In genomic region chr2:109428841-109429710, GRCh38 we compare ENCODE assay signal across 22 cellular contexts.
"Had no signal": no experiment of that assay in that cellular context is flagged by ENCODE, and none has a peak within 500 bp of the region (broad histone marks: within the 10 kb centered on the region; RNA-seq: fewer than 3 reads in every experiment).

No MANE protein-coding gene starts in this region.

- H3K4me2 ChIP-seq: smooth muscle cell had no signal

- H3K27ac ChIP-seq: brain microvascular endothelial cell, gastrocnemius medialis, ovary, prostate gland, suprapubic skin, tibial artery had no signal

- H3K9me3 ChIP-seq: gastrocnemius medialis, ovary, prostate gland, suprapubic skin, tibial artery had no signal

- DNase-seq: activated B cell treated with CpG ODN at 0.5 μM for 24 hours; activated CD4-positive, alpha-beta T cell treated with anti-CD3 and anti-CD28 coated beads, Interleukin-2, amount 50 U/mL, for 1 hour; activated CD8-positive, alpha-beta T cell treated with anti-CD3 and anti-CD28 coated beads for 36 hours; activated naive CD4-positive, alpha-beta T cell treated with anti-CD3 and anti-CD28 coated beads, Interleukin-2, amount 10 ng/mL, durations not matched to agents 7 days and 5 days; activated naive CD8-positive, alpha-beta T cell treated with anti-CD3 and anti-CD28 coated beads, Interleukin-2, amount 10 ng/mL, durations not matched to agents 7 days and 5 days; activated T-cell treated with anti-CD3 and anti-CD28 coated beads, Interleukin-2, amount 50 U/mL, for 48 hours; brain microvascular endothelial cell; cortex of kidney; gastrocnemius medialis; hippocampal formation; left colon; natural killer cell; retina; stimulated activated naive CD4-positive, alpha-beta T cell; T-helper 1 cell; tibial artery had no signal

- H3K4me1 ChIP-seq: gastrocnemius medialis, prostate gland, tibial artery had no signal

- H3K4me3 ChIP-seq: gastrocnemius medialis, ovary, prostate gland, smooth muscle cell, suprapubic skin, tibial artery had no signal

- FAIRE-seq: astrocyte, keratinocyte had no signal

- H3K27me3 ChIP-seq: brain microvascular endothelial cell, gastrocnemius medialis, ovary, suprapubic skin, tibial artery had no signal

- ATAC-seq: activated CD8-positive, alpha-beta T cell treated with anti-CD3 and anti-CD28 coated beads for 36 hours; left colon; natural killer cell had no signal

- H3K36me3 ChIP-seq: brain microvascular endothelial cell, gastrocnemius medialis, ovary, prostate gland had no signal
